32 cellular contexts compared by ENCODE assay signal in genomic region chr6:156045416-156045815, GRCh38.
"Had no signal": no experiment of that assay in that cellular context is flagged by ENCODE, and none has a peak within 500 bp of the region (broad histone marks: within the 10 kb centered on the region; RNA-seq: fewer than 3 reads in every experiment).

No MANE protein-coding gene starts in this region.

- H3K4me3 Mint-ChIP-seq: activated CD4-positive, alpha-beta memory T cell treated with anti-CD3 and anti-CD28 coated beads, Interleukin-2, amount 10 ng/mL, durations not matched to agents 7 days and 5 days; activated CD8-positive, alpha-beta memory T cell treated with anti-CD3 and anti-CD28 coated beads, Interleukin-2, amount 10 ng/mL, durations not matched to agents 7 days and 5 days; activated naive CD4-positive, alpha-beta T cell treated with anti-CD3 and anti-CD28 coated beads, Interleukin-2, amount 10 ng/mL, durations not matched to agents 7 days and 5 days; activated naive CD8-positive, alpha-beta T cell; activated naive CD8-positive, alpha-beta T cell treated with anti-CD3 and anti-CD28 coated beads, Interleukin-2, amount 50 U/mL, for 24 hours had no signal

- H3K36me3 ChIP-seq: SJCRH30 had no signal

- H3K9me3 ChIP-seq: SJCRH30 had no signal

- H3K4me3 ChIP-seq: SJCRH30, SK-N-MC had no signal

- DNase-seq: activated CD4-positive, alpha-beta memory T cell treated with anti-CD3 and anti-CD28 coated beads, Interleukin-2, amount 10 ng/mL, durations not matched to agents 7 days and 5 days; activated CD4-positive, alpha-beta T cell treated with anti-CD3 and anti-CD28 coated beads for 4 hours; activated CD8-positive, alpha-beta memory T cell treated with anti-CD3 and anti-CD28 coated beads for 24 hours; activated CD8-positive, alpha-beta memory T cell treated with anti-CD3 and anti-CD28 coated beads, Interleukin-2, amount 10 ng/mL, durations not matched to agents 7 days and 5 days; activated CD8-positive, alpha-beta memory T cell treated with anti-CD3 and anti-CD28 coated beads, Interleukin-2, amount 50 U/mL, for 48 hours; activated effector memory CD4-positive, alpha-beta T cell treated with Interleukin-2 at 50 U/mL for 16 hours; activated naive CD4-positive, alpha-beta T cell treated with anti-CD3 and anti-CD28 coated beads, Interleukin-2, amount 10 ng/mL, durations not matched to agents 7 days and 5 days; activated naive CD8-positive, alpha-beta T cell treated with anti-CD3 and anti-CD28 coated beads, Interleukin-2, amount 50 U/mL, for 24 hours; activated T-cell treated with anti-CD3 and anti-CD28 coated beads, Interleukin-2, amount 50 U/mL, for 48 hours; anterior cingulate cortex; caudate nucleus; cerebellar nuclear complex; MM.1S; MV-4-11; NCI-H1092 treated with DMSO at 0.1 percent for 48 hours; NCI-H1417; NCI-H146; NCI-H187; NCI-H2029 treated with DMSO at 0.1 percent for 48 hours; NCI-H2107; NCI-H2171; NCI-H510A; NCI-H526; NCI-H774; SHP77; SJCRH30; T1000 had no signal

- H3K27me3 Mint-ChIP-seq: activated CD4-positive, alpha-beta memory T cell treated with anti-CD3 and anti-CD28 coated beads, Interleukin-2, amount 10 ng/mL, durations not matched to agents 7 days and 5 days; activated CD8-positive, alpha-beta memory T cell treated with anti-CD3 and anti-CD28 coated beads, Interleukin-2, amount 10 ng/mL, durations not matched to agents 7 days and 5 days; activated naive CD4-positive, alpha-beta T cell treated with anti-CD3 and anti-CD28 coated beads, Interleukin-2, amount 10 ng/mL, durations not matched to agents 7 days and 5 days; activated naive CD8-positive, alpha-beta T cell treated with anti-CD3 and anti-CD28 coated beads, Interleukin-2, amount 50 U/mL, for 24 hours had no signal

- H3K27ac Mint-ChIP-seq: activated CD4-positive, alpha-beta memory T cell treated with anti-CD3 and anti-CD28 coated beads, Interleukin-2, amount 10 ng/mL, durations not matched to agents 7 days and 5 days; activated CD8-positive, alpha-beta memory T cell treated with anti-CD3 and anti-CD28 coated beads, Interleukin-2, amount 10 ng/mL, durations not matched to agents 7 days and 5 days; activated naive CD4-positive, alpha-beta T cell treated with anti-CD3 and anti-CD28 coated beads, Interleukin-2, amount 10 ng/mL, durations not matched to agents 7 days and 5 days; activated naive CD8-positive, alpha-beta T cell; activated naive CD8-positive, alpha-beta T cell treated with anti-CD3 and anti-CD28 coated beads, Interleukin-2, amount 50 U/mL, for 24 hours had no signal

- H3K4me1 Mint-ChIP-seq: activated CD4-positive, alpha-beta memory T cell treated with anti-CD3 and anti-CD28 coated beads, Interleukin-2, amount 10 ng/mL, durations not matched to agents 7 days and 5 days; activated CD8-positive, alpha-beta memory T cell treated with anti-CD3 and anti-CD28 coated beads, Interleukin-2, amount 10 ng/mL, durations not matched to agents 7 days and 5 days; activated naive CD4-positive, alpha-beta T cell treated with anti-CD3 and anti-CD28 coated beads, Interleukin-2, amount 10 ng/mL, durations not matched to agents 7 days and 5 days; activated naive CD8-positive, alpha-beta T cell treated with anti-CD3 and anti-CD28 coated beads, Interleukin-2, amount 50 U/mL, for 24 hours had no signal

- H3K27me3 ChIP-seq: SJCRH30 had no signal

- H3K27ac ChIP-seq: SJCRH30, SK-N-MC had no signal

- H3K4me1 ChIP-seq: SJCRH30 had no signal

- H3K36me3 Mint-ChIP-seq: activated CD8-positive, alpha-beta memory T cell treated with anti-CD3 and anti-CD28 coated beads, Interleukin-2, amount 10 ng/mL, durations not matched to agents 7 days and 5 days; activated naive CD4-positive, alpha-beta T cell treated with anti-CD3 and anti-CD28 coated beads, Interleukin-2, amount 10 ng/mL, durations not matched to agents 7 days and 5 days; activated naive CD8-positive, alpha-beta T cell; brain had no signal

- ATAC-seq: activated CD4-positive, CD25-positive, alpha-beta regulatory T cell treated with anti-CD3 and anti-CD28 coated beads, Interleukin-2, amount 50 U/mL, for 24 hours; activated CD8-positive, alpha-beta memory T cell treated with anti-CD3 and anti-CD28 coated beads, Interleukin-2, amount 10 ng/mL, durations not matched to agents 7 days and 5 days; activated naive CD8-positive, alpha-beta T cell treated with anti-CD3 and anti-CD28 coated beads, Interleukin-2, amount 50 U/mL, for 24 hours; Panc1 had no signal
